ENCODE assay signal across 8 cellular contexts in the genomic region with DNA sequence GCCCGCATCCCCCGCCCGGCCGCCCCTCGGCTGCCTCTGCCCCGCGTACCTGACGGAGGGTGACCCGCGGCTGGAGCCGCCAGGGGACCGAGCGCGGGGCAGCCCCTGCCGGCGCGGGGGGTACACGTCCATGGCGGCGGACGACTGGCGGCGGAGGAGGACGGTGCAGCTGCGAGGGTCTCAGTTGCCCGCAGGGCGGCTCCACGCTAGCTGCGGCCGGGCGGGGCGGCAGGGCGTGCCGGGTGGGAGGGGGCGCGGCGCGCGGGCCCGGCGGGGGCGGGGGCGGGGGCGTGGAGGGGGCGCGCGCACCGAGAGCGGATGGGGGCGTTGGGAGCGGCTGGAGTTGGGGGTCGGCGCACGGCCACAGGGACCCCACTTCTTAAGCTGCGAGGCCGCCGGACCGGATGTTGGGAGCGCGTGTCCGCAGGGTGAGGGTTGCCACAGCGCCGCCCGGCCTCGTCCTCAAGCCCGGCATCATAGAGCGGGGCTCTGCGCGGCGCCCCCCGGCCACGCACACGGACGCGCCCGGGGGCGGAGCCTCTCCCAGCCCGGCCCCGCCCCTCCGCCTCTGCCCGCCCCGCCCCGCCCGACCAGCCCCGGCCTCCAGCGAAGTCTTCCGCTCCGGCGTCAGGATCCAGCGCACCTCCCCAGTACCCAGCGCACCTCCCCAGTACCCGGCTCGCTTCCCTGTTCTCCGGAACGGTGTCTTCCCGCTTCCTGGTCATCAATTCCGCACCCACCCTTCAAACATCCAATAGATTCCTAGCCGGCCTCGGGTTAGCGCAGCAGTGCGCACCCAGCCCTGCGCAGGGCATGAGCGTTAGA. TPM values are rescaled to one million over a fixed set of nuclear protein-coding genes. Genes with fewer than 3 reads are reported as not detected.
DNase-seq lines count a peak whose midpoint lies in the region; ATAC-seq and TF ChIP-seq lines count a peak whose summit lies in the region.

A gene (minus strand): TSS at position 244 of the 825 bp plus-strand sequence. CDS start 112 bp downstream, at position 132.

- no peaks in the 10 kb centered on the region for H3K4me1 ChIP-seq in aorta (ENCODE audit: control insufficient read depth in 1 of 2, insufficient read depth in 2 of 2, low read length in 2 of 2)

- WGBS in aorta, 2 donors = 1% methylated on average over 41 to 103 of the region's 103 CpGs

- H3K4me3 ChIP-seq in retinal pigment epithelial cell (ENCODE audit: low read length) = peak within 1 kb of the TSS; percentile 84
- H3K4me3 ChIP-seq in aorta (ENCODE audit: low read length in 2 of 2) = peak within 1 kb of the TSS; percentile 91 to 99

- H3K9me3 ChIP-seq in aorta (ENCODE audit: control insufficient read depth, low read length) = no peaks in the 10 kb centered on the region

- no peaks in the 10 kb centered on the region for H3K36me3 ChIP-seq in aorta (ENCODE audit: control insufficient read depth in 1 of 2, insufficient read depth in 2 of 2, low read length in 1 of 2)

- DNase-seq in COR-L47 (lab: John Stamatoyannopoulos, UW) = peak; percentile 30
- DNase-seq in NCI-H1048 (lab: John Stamatoyannopoulos, UW) = peak; percentile 31
- DNase-seq in T1000 (lab: John Stamatoyannopoulos, UW) = peak; percentile 60
- peak; percentile 89 for DNase-seq in astrocyte of the hippocampus (ENCODE audit: low read depth, low spot score)
- DNase-seq in hippocampal formation (lab: John Stamatoyannopoulos, UW) = peak; percentile 64 to 81
- DNase-seq in retinal pigment epithelial cell (ENCODE audit: low read depth) = no peak
- peak; percentile 85 to 91 for DNase-seq in aorta

- intact Hi-C loops in aorta (cut with DNase I) = loop anchor here in 1 of 2 donors (5.0 kb wide), 1 partner anchor 65 kb away; a partner anchor contains a TSS

- peak; percentile 41 for ATAC-seq in GM21576 (IDR thresholded peaks at IDR 0.05; ENCODE audit: unreplicated experiment)
- ATAC-seq in aorta (ENCODE audit: low FRiP score) = peak; percentile 87

- no peak for TF ChIP-seq CTCF in retinal pigment epithelial cell (conservative IDR thresholded peaks at IDR 0.05; ENCODE audit: low read depth, low read length)

- H3K27me3 ChIP-seq in aorta (ENCODE audit: control insufficient read depth in 1 of 2, insufficient read depth in 2 of 2, low read length in 1 of 2) = no peaks in the 10 kb centered on the region

- peak within 1 kb of the TSS; percentile 37 to 94 for H3K27ac ChIP-seq in aorta (ENCODE audit: low read depth in 1 of 2, low read length in 2 of 2)

RNA-seq across cellular contexts. Expression of the gene that starts here (rescaled TPM):
- total RNA-seq in aorta = 10 to 100 TPM; 24.8 to 32.2 TPM
- 1 to 10 TPM; 5.6 to 9.7 TPM for polyA plus RNA-seq in aorta
